Comparison of ENCODE assay signal across 8 cellular contexts in the genomic region with DNA sequence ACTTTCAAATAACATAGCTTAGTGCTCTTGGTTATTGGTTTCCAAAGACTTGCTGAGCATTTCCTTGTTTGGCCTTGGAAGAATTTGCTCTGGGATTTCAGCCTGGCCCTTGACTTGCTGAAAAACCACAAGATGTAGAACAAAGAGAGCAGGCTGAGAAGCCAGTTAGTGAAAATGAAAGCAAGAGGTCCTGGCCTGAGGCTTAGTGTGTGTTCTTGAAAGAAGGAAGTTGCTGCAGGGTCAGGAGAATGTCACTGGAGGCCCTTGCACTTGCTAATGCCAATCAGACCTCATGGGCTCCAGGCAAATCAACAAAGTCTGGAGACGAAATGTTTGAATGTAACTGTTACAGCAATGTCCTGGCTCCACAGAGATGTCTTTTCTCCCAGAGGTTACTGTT.
DNase-seq lines count a peak whose midpoint lies in the region; ATAC-seq and TF ChIP-seq lines count a peak whose summit lies in the region.

No MANE protein-coding gene starts in this region.

- no peak overlapping the region for H3K18ac ChIP-seq in trophoblast cell (ENCODE audit: low read length)

- TF ChIP-seq CTCF in DOHH2 (IDR thresholded peaks at IDR 0.05; ENCODE audit: low read depth, low read length, poor library complexity, severe bottlenecking) = no peak

- H2AFZ ChIP-seq in trophoblast cell (ENCODE audit: insufficient read depth, low read length, poor library complexity) = no peak overlapping the region

- H4K91ac ChIP-seq in trophoblast cell (ENCODE audit: low read depth, low read length) = no peak overlapping the region

- H3K9me3 ChIP-seq in DOHH2 (ENCODE audit: control insufficient read depth, insufficient read depth, low read length) (no peaks in the 10 kb centered on the region), trophoblast cell (ENCODE audit: insufficient read depth, low read depth, low read length) (no peaks in the 10 kb centered on the region)

- no peak overlapping the region for H3K27ac ChIP-seq in DOHH2 (ENCODE audit: low read depth, low read length)
- peak overlapping the region; percentile 82 for H3K27ac ChIP-seq in trophoblast cell (ENCODE audit: low read depth, low read length)

- no CpG with 5 or more reads among the region's 1 CpG for WGBS in trophoblast cell (ENCODE audit: extremely low coverage, insufficient coverage, insufficient read length)

- H3K23ac ChIP-seq in trophoblast cell (ENCODE audit: low read length) = no peak overlapping the region

- no peaks in the 10 kb centered on the region for H4K20me1 ChIP-seq in DOHH2 (ENCODE audit: control insufficient read depth, insufficient read depth, low read depth, low read length)

- H2BK5ac ChIP-seq in trophoblast cell (ENCODE audit: low read depth, low read length, poor library complexity) = no peak overlapping the region

- H3K4ac ChIP-seq in trophoblast cell (ENCODE audit: low read depth, low read length) = no peak overlapping the region

- H3K4me3 ChIP-seq in DOHH2 (ENCODE audit: low read length) = no peak overlapping the region
- no peak overlapping the region for H3K4me3 ChIP-seq in trophoblast cell (ENCODE audit: low read depth, low read length)

- H3K27me3 ChIP-seq in DOHH2 (ENCODE audit: control insufficient read depth, low read length) (no peaks in the 10 kb centered on the region), trophoblast cell (ENCODE audit: insufficient read depth, low read length) (no peaks in the 10 kb centered on the region)

- H3K9ac ChIP-seq in trophoblast cell (ENCODE audit: low read length) = no peak overlapping the region

- no peak overlapping the region for H2BK120ac ChIP-seq in trophoblast cell (ENCODE audit: insufficient read depth, low read length, poor library complexity)

- H3K9me2 ChIP-seq in DOHH2 (replicated peaks; ENCODE audit: control insufficient read depth, low read length) = no peaks in the 10 kb centered on the region

- no peak overlapping the region for H2AK5ac ChIP-seq in trophoblast cell (ENCODE audit: low read length)

- no peaks in the 10 kb centered on the region for H3K36me3 ChIP-seq in DOHH2 (ENCODE audit: control insufficient read depth, low read length)
- H3K36me3 ChIP-seq in trophoblast cell (ENCODE audit: control insufficient read depth in 1 of 2, insufficient read depth in 2 of 2, low read length in 2 of 2) = no peaks in the 10 kb centered on the region

- peaks cover 5% of the 10 kb centered on the region for H3K79me1 ChIP-seq in trophoblast cell (ENCODE audit: low read length)

- H3K4me1 ChIP-seq in DOHH2 (ENCODE audit: control insufficient read depth, low read length) = peaks cover 9% of the 10 kb centered on the region
- H3K4me1 ChIP-seq in trophoblast cell (ENCODE audit: control insufficient read depth in 1 of 2, insufficient read depth in 2 of 2, low read length in 2 of 2) = peaks cover 3 to 4% of the 10 kb centered on the region in 2 experiments

- H3K4me2 ChIP-seq in DOHH2 (ENCODE audit: low read length) (peak overlapping the region; percentile 25), trophoblast cell (ENCODE audit: low read length) (peak overlapping the region; percentile 28)

- no peak overlapping the region for H4K8ac ChIP-seq in trophoblast cell (ENCODE audit: low read depth, low read length)

- peak; percentile 40 for DNase-seq in UCSD-AML1 (lab: John Stamatoyannopoulos, UW; ENCODE audit: unreplicated experiment)
- peak; percentile 70 for DNase-seq in globus pallidus (ENCODE audit: low spot score)
- DNase-seq in trophoblast cell = peak; percentile 11 to 17
- DNase-seq in D341Med (ENCODE audit: low spot score) = no peak
- no peak for DNase-seq in NCI-H1436 treated with DMSO at 0.1 percent for 48 hours (lab: John Stamatoyannopoulos, UW)

- no peak overlapping the region for H2BK12ac ChIP-seq in trophoblast cell (ENCODE audit: low read length)

- no peak overlapping the region for H4K12ac ChIP-seq in trophoblast cell (ENCODE audit: low read depth, low read length)

- no peaks in the 10 kb centered on the region for H3K79me2 ChIP-seq in DOHH2 (ENCODE audit: control insufficient read depth, low read length)
- H3K79me2 ChIP-seq in trophoblast cell (ENCODE audit: control insufficient read depth, insufficient read depth, low read length, poor library complexity) = peaks cover 2% of the 10 kb centered on the region

- no peaks in the 10 kb centered on the region for H3F3A ChIP-seq in DOHH2 (ENCODE audit: control insufficient read depth, insufficient read depth)

- ATAC-seq in GM19468 (IDR thresholded peaks at IDR 0.05; ENCODE audit: extremely low read depth, unreplicated experiment) = peak; percentile 100
- ATAC-seq in HG03469 (IDR thresholded peaks at IDR 0.05; ENCODE audit: unreplicated experiment) = peak; percentile 100

- H3K14ac ChIP-seq in trophoblast cell (ENCODE audit: low read length) = no peak overlapping the region

Comparison
In these comparisons a context has a peak if more than half of its experiments do, and no peak if none do; other contexts are left out.
1. DNase-seq: peak in UCSD-AML1 (single experiment), globus pallidus (single experiment) and trophoblast cell (2 of 2); none in D341Med (single experiment) and NCI-H1436 treated with DMSO at 0.1 percent for 48 hours (single experiment).